ENCODE assay signal across 23 cellular contexts in the genomic region with DNA sequence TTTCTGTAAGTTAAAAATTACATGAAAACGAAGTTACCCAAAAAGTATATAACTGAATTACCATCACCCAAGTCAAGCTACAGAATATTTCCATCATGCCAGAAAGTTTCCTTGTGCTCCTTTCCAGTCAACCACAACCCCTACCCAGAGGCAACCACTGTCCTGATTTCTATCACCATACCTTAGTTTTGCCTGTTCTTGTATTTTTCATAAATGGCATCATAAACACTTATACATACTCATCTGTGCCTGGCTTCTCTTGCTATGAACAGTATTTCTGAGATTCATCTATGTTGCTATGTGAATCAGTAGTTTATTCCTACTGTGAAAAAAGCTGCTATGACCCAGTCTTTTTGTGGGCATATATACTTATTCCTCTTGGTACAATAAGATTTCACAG. TPM values are rescaled to one million over a fixed set of nuclear protein-coding genes. Genes with fewer than 3 reads are reported as not detected.
DNase-seq lines count a peak whose midpoint lies in the region; ATAC-seq, FAIRE-seq and TF ChIP-seq lines count a peak whose summit lies in the region.
"Had no signal": no experiment of that assay in that cellular context is flagged by ENCODE, and none has a peak within 500 bp of the region (broad histone marks: within the 10 kb centered on the region; RNA-seq: fewer than 3 reads in every experiment).

No MANE protein-coding gene starts in this region.

- no peak for TF ChIP-seq EP300 in GM12878 (IDR thresholded peaks at IDR 0.05; ENCODE audit: borderline replicate concordance in 1 of 2, control insufficient read depth in 1 of 2, low read depth in 2 of 2, low read length in 2 of 2)

- no peaks in the 10 kb centered on the region for H3K9me3 Mint-ChIP-seq in activated CD8-positive, alpha-beta memory T cell treated with anti-CD3 and anti-CD28 coated beads, Interleukin-2, amount 10 ng/mL, durations not matched to agents 7 days and 5 days (ENCODE audit: low read depth)
- H3K9me3 Mint-ChIP-seq: central memory CD8-positive, alpha-beta T cell; effector memory CD8-positive, alpha-beta T cell; GM23338; T-helper 1 cell treated with Interleukin-12 subunit alpha and Interleukin-12 subunit beta and Interleukin-4 antibody, amounts not matched to agents 30 μg/mL and 1 μg/mL, for 36 hours had no signal

- H3K4me3 ChIP-seq in Loucy (ENCODE audit: low read length, poor library complexity, severe bottlenecking): peak overlapping the region; percentile 31
- H3K4me3 ChIP-seq in GM12878: no peak overlapping the region
- H3K4me3 ChIP-seq in gastrocnemius medialis: peak overlapping the region; percentile 35 to 85 (median 62)
- H3K4me3 ChIP-seq: GM23338, lung had no signal

- H3F3A ChIP-seq in Loucy (ENCODE audit: low read depth): no peaks in the 10 kb centered on the region

- CTCF ChIA-PET in activated CD8-positive, alpha-beta memory T cell treated with anti-CD3 and anti-CD28 coated beads, Interleukin-2, amount 10 ng/mL, durations not matched to agents 7 days and 5 days (lab: Charles Lee): interaction anchor here (0.9 to 16.3 kb wide), 5 partner anchors 12 to 102 kb away, joined by 4 to 195 read pairs (median 5); a partner anchor contains a TSS
- CTCF ChIA-PET in GM12878 (lab: Yijun Ruan, JAX): interaction anchor here (0.6 to 3.8 kb wide), 8 partner anchors 12 to 97 kb away, joined by 3 to 22 read pairs (median 4); a partner anchor contains a TSS

- H3K27me3 Mint-ChIP-seq in activated CD8-positive, alpha-beta memory T cell treated with anti-CD3 and anti-CD28 coated beads, Interleukin-2, amount 10 ng/mL, durations not matched to agents 7 days and 5 days: no peaks in the 10 kb centered on the region
- H3K27me3 Mint-ChIP-seq: central memory CD8-positive, alpha-beta T cell; effector memory CD8-positive, alpha-beta T cell had no signal

- H3K36me3 ChIP-seq in Loucy (ENCODE audit: insufficient read depth, low read length): peaks cover 18% of the 10 kb centered on the region; the same call in 1 of the 2 replicates
- H3K36me3 ChIP-seq in GM12878 (ENCODE audit: control insufficient read depth in 2 of 2, insufficient read depth in 2 of 2, low read length in 1 of 2): no peaks in the 10 kb centered on the region; a peak in 1 of 4 replicates
- H3K36me3 ChIP-seq in gastrocnemius medialis: peaks cover 0 to 84% of the 10 kb centered on the region in 2 donors

- no peak overlapping the region for H2AFZ ChIP-seq in Loucy (ENCODE audit: low read length)
- no peak overlapping the region for H2AFZ ChIP-seq in GM12878 (ENCODE audit: control insufficient read depth, low read depth, low read length)
- H2AFZ ChIP-seq: GM23338, parathyroid adenoma had no signal

- TF ChIP-seq CTCF in Loucy (conservative IDR thresholded peaks at IDR 0.05; ENCODE audit: low read length) (no peak), GM12878 (IDR thresholded peaks at IDR 0.05 in 2 of 3, conservative IDR thresholded peaks at IDR 0.05 in 1 of 3; ENCODE audit: control insufficient read depth in 2 of 3, extremely low read depth in 1 of 3, insufficient read depth in 1 of 3, low read depth in 3 of 3, low read length in 3 of 3) (no peak), gastrocnemius medialis (IDR thresholded peaks at IDR 0.05 in 4 of 5, conservative IDR thresholded peaks at IDR 0.05 in 1 of 5) (no peak)

- H3K27me3 ChIP-seq in Loucy (ENCODE audit: insufficient read depth, low read length, poor library complexity, severe bottlenecking): no peaks in the 10 kb centered on the region
- no peaks in the 10 kb centered on the region for H3K27me3 ChIP-seq in GM12878 (replicated peaks in 1 of 2; ENCODE audit: control insufficient read depth in 2 of 2, insufficient read depth in 2 of 2, low read length in 1 of 2)
- no peaks in the 10 kb centered on the region for H3K27me3 ChIP-seq in gastrocnemius medialis
- H3K27me3 ChIP-seq: tibial nerve had no signal

- H3K4me1 Mint-ChIP-seq in activated CD8-positive, alpha-beta memory T cell treated with anti-CD3 and anti-CD28 coated beads, Interleukin-2, amount 10 ng/mL, durations not matched to agents 7 days and 5 days: peaks cover 46% of the 10 kb centered on the region

- H3K79me2 ChIP-seq in Loucy (ENCODE audit: insufficient read depth, low read length) (peaks cover 99% of the 10 kb centered on the region), GM12878 (ENCODE audit: control insufficient read depth, insufficient read depth, low read length) (peaks cover 66% of the 10 kb centered on the region)

- TF ChIP-seq POLR2A in GM12878 (IDR thresholded peaks at IDR 0.05; ENCODE audit: low read depth, low read length) (no peak), gastrocnemius medialis (IDR thresholded peaks at IDR 0.05) (no peak)

- peaks cover 85% of the 10 kb centered on the region for H4K20me1 ChIP-seq in Loucy (ENCODE audit: insufficient read depth, low read length, poor library complexity, severe bottlenecking)
- no peaks in the 10 kb centered on the region for H4K20me1 ChIP-seq in GM12878 (ENCODE audit: control insufficient read depth, insufficient read depth)

- H3K4me2 ChIP-seq in Loucy (ENCODE audit: low read depth, low read length, poor library complexity, severe bottlenecking) (peak overlapping the region; percentile 62), GM12878 (ENCODE audit: control insufficient read depth, insufficient read depth) (peak overlapping the region; percentile 27; the same call in 1 of the 2 replicates)
- H3K4me2 ChIP-seq: GM23338 had no signal

- intact Hi-C loops in GM12878 (cut with micrococcal nuclease; ENCODE audit: unreplicated experiment): no loop called here
- intact Hi-C loops in gastrocnemius medialis (cut with DNase I; ENCODE audit: low total_unique reads): loop anchor here (5.0 kb wide), 1 partner anchor 39 kb away; no protein-coding TSS in a partner anchor

- H3K9ac ChIP-seq in Loucy (ENCODE audit: low read depth, low read length, poor library complexity, severe bottlenecking) (no peak overlapping the region), GM12878 (ENCODE audit: control insufficient read depth, insufficient read depth, low read length) (no peak overlapping the region)
- H3K9ac ChIP-seq: parathyroid adenoma had no signal

- no peak overlapping the region for H3K4me3 Mint-ChIP-seq in activated CD8-positive, alpha-beta memory T cell treated with anti-CD3 and anti-CD28 coated beads, Interleukin-2, amount 10 ng/mL, durations not matched to agents 7 days and 5 days
- H3K4me3 Mint-ChIP-seq: central memory CD8-positive, alpha-beta T cell; effector memory CD8-positive, alpha-beta T cell; GM23338 had no signal

- H3K9me3 ChIP-seq in Loucy (ENCODE audit: insufficient read depth, low read depth, low read length) (no peaks in the 10 kb centered on the region), GM12878 (replicated peaks; ENCODE audit: control insufficient read depth, insufficient read depth, low read length) (peaks cover 2% of the 10 kb centered on the region; the same call in 1 of the 3 replicates), gastrocnemius medialis (no peaks in the 10 kb centered on the region)
- H3K9me3 ChIP-seq: tibial nerve had no signal

- H3K27ac Mint-ChIP-seq in activated CD8-positive, alpha-beta memory T cell treated with anti-CD3 and anti-CD28 coated beads, Interleukin-2, amount 10 ng/mL, durations not matched to agents 7 days and 5 days: no peak overlapping the region
- H3K27ac Mint-ChIP-seq: GM23338; T-helper 1 cell treated with Interleukin-12 subunit alpha and Interleukin-12 subunit beta and Interleukin-4 antibody, amounts not matched to agents 30 μg/mL and 1 μg/mL, for 36 hours had no signal

- H3K27ac ChIP-seq in GM12878 (ENCODE audit: control insufficient read depth, insufficient read depth) (peak overlapping the region; percentile 18; the same call in 1 of the 2 replicates), gastrocnemius medialis (peak overlapping the region; percentile 96 to 98 (median 97))
- H3K27ac ChIP-seq: C4-2B, parathyroid adenoma had no signal

- no peak for DNase-seq in activated CD8-positive, alpha-beta memory T cell treated with anti-CD3 and anti-CD28 coated beads, Interleukin-2, amount 10 ng/mL, durations not matched to agents 7 days and 5 days
- DNase-seq in activated CD8-positive, alpha-beta memory T cell treated with anti-CD3 and anti-CD28 coated beads, Interleukin-2, amount 50 U/mL, for 48 hours: no peak
- DNase-seq in GM12878 (ENCODE audit: low read depth, low spot score) (no peak), gastrocnemius medialis (no peak), activated gamma-delta T cell treated with Interleukin-2 at 50 U/mL for 16 hours (no peak)
- no peak for DNase-seq in effector CD4-positive, alpha-beta T cell
- DNase-seq: anterior cingulate cortex; DMS79 treated with DMSO at 0.1 percent for 48 hours; effector memory CD8-positive, alpha-beta T cell; hippocampal formation; islet precursor cell; NCI-H1417; NCI-H2171 treated with DMSO at 0.1 percent for 48 hours; SHP77 treated with DMSO at 0.1 percent for 48 hours had no signal

- RAD21 ChIA-PET in GM12878 (lab: Charles Lee; ENCODE audit: unreplicated experiment): interaction anchor here (0.8 to 3.7 kb wide), 6 partner anchors 12 to 55 kb away, joined by 3 to 22 read pairs (median 6); a partner anchor contains a TSS

- no peaks in the 10 kb centered on the region for H3K9me2 ChIP-seq in Loucy (replicated peaks; ENCODE audit: low read depth, low read length)

- peaks cover 58% of the 10 kb centered on the region for H3K4me1 ChIP-seq in Loucy (ENCODE audit: insufficient read depth, low read length, poor library complexity, severe bottlenecking)
- peaks cover 6% of the 10 kb centered on the region; the same call in 1 of the 2 replicates for H3K4me1 ChIP-seq in GM12878 (ENCODE audit: control insufficient read depth, insufficient read depth, low read length)
- H3K4me1 ChIP-seq in gastrocnemius medialis: peaks cover 68 to 78% of the 10 kb centered on the region in 2 donors

- SMC1A ChIA-PET in GM12878 (lab: Charles Lee; ENCODE audit: uncharacterized antibody, unreplicated experiment): interaction anchor here (0.9 to 8.5 kb wide), 15 partner anchors 9 to 97 kb away, joined by 3 to 69 read pairs (median 5); no protein-coding TSS in a partner anchor

- no peak for TF ChIP-seq RAD21 in GM12878 (IDR thresholded peaks at IDR 0.05; ENCODE audit: insufficient read depth, low read depth, low read length)

- no peak for FAIRE-seq in GM12878 (lab: Jason Lieb, UNC)

- BruUV-seq in GM12878 (replicated peaks; lab: Mats Ljungman, UMichigan): no TSS peak

- H3K36me3 Mint-ChIP-seq in activated CD8-positive, alpha-beta memory T cell treated with anti-CD3 and anti-CD28 coated beads, Interleukin-2, amount 10 ng/mL, durations not matched to agents 7 days and 5 days: peaks cover 37% of the 10 kb centered on the region

- ATAC-seq in activated CD8-positive, alpha-beta memory T cell treated with anti-CD3 and anti-CD28 coated beads, Interleukin-2, amount 10 ng/mL, durations not matched to agents 7 days and 5 days: peak; percentile 59
- ATAC-seq in GM12878 (peak; percentile 49), gastrocnemius medialis (no peak), HG03354 (IDR thresholded peaks at IDR 0.05; ENCODE audit: poor library complexity, severe bottlenecking, unreplicated experiment) (no peak)
- ATAC-seq: effector memory CD8-positive, alpha-beta T cell; GM23338 had no signal

- POLR2A ChIA-PET in GM12878 (lab: Charles Lee): interaction anchor here (0.5 to 1.9 kb wide), 6 partner anchors 9 to 921 kb away, joined by 3 to 11 read pairs (median 4); a partner anchor contains a TSS

- WGBS in GM12878 (ENCODE audit: insufficient coverage, insufficient replicate concordance, low lambda C conversion rate, missing lambda C conversion rate): 44% methylated on average over 1 of the region's 1 CpG

- in situ Hi-C loops in GM12878 (cut with MboI): no loop called here
- in situ Hi-C loops in gastrocnemius medialis (cut with MboI; ENCODE audit: low sequenced_read_pairs in 4 of 4): loop anchor here in 1 of 4 donors (5.0 kb wide), 1 partner anchor 39 kb away; no protein-coding TSS in a partner anchor

RNA-seq across cellular contexts. Expression of a gene that starts 7.4 kb away (rescaled TPM):
- total RNA-seq in activated CD8-positive, alpha-beta memory T cell treated with anti-CD3 and anti-CD28 coated beads, Interleukin-2, amount 10 ng/mL, durations not matched to agents 7 days and 5 days: 10 to 100 TPM; 53.8 to 70.6 TPM
- 45.6 and 48.8 TPM in 2 replicates for total RNA-seq in GM12878 (2013; cell fraction: nucleolus; rRNA removed)
- total RNA-seq in GM12878 (2014; rRNA removed) (60.3 and 67.8 TPM in 2 replicates), GM12878 (2014; rRNA removed; fragmentation: Illumina TruSeq; extraction: Trizol) (44.7 and 46.2 TPM in 2 replicates), GM12878 (2021) (81.2 and 82.8 TPM in 2 replicates), gastrocnemius medialis (1,000 to 10,000 TPM in 2 of 4 donors, 100 to 1,000 TPM in 2; 665 to 1,753 (median 1,205) TPM)
- polyA plus RNA-seq in GM12878 (2011; ENCODE audit: low read depth): 27.6 TPM
- polyA plus RNA-seq in GM12878 (2011; rRNA removed) (64.1 and 65.0 TPM in 2 replicates), GM12878 (2014; fragmentation: Illumina TruSeq; extraction: Trizol) (123 and 153 TPM in 2 replicates), GM12878 (2014; fragmentation: Nextera tagmentation; extraction: Ambion mirVana) (10 to 100 TPM; 29.0 to 33.5 TPM), GM12878 (2014; rRNA removed) (54.7 and 60.5 TPM in 2 replicates), GM12878 (2016; fragmentation: Nextera tagmentation; extraction: Ambion mirVana) (100 to 1,000 TPM; 121 to 122 TPM)
- 26.7 and 37.5 TPM in 2 replicates for polyA plus RNA-seq in GM12878 (2011; cell fraction: cytosol; rRNA removed)
- 19.4 and 28.0 TPM in 2 replicates for polyA plus RNA-seq in GM12878 (2011; cell fraction: nucleus; rRNA removed)
- 29.6 and 33.1 TPM in 2 replicates for polyA plus RNA-seq in GM12878 (2012)
- polyA minus RNA-seq in GM12878 (2011; rRNA and poly(A)+ RNA removed): 27.7 and 34.5 TPM in 2 replicates
- 14.0 and 18.9 TPM in 2 replicates for polyA minus RNA-seq in GM12878 (2011; cell fraction: cytosol; rRNA and poly(A)+ RNA removed)
- 8.8 and 15.2 TPM in 2 replicates for polyA minus RNA-seq in GM12878 (2011; cell fraction: nucleus; rRNA and poly(A)+ RNA removed)

RNA-seq across cellular contexts. Expression of a gene that starts 55.5 kb away (rescaled TPM):
- under 1 TPM; 0.45 to 0.96 TPM for total RNA-seq in activated CD8-positive, alpha-beta memory T cell treated with anti-CD3 and anti-CD28 coated beads, Interleukin-2, amount 10 ng/mL, durations not matched to agents 7 days and 5 days
- total RNA-seq in GM12878 (2013; cell fraction: nucleolus; rRNA removed): 0.77 and 0.88 TPM in 2 replicates
- total RNA-seq in GM12878 (2014; rRNA removed) (0.45 and 0.49 TPM in 2 replicates), GM12878 (2014; rRNA removed; fragmentation: Illumina TruSeq; extraction: Trizol) (0.40 and 0.46 TPM in 2 replicates), GM12878 (2021) (0.56 and 1.0 TPM in 2 replicates), gastrocnemius medialis (1 to 10 TPM in 1 of 4 donors, not detected in 3; 6.2 TPM)
- polyA plus RNA-seq in GM12878 (2011; ENCODE audit: low read depth): 0.46 TPM
- polyA plus RNA-seq in GM12878 (2011; rRNA removed) (0.72 and 1.6 TPM in 2 replicates), GM12878 (2014; fragmentation: Illumina TruSeq; extraction: Trizol) (0.76 and 0.90 TPM in 2 replicates), GM12878 (2014; fragmentation: Nextera tagmentation; extraction: Ambion mirVana) (1 to 10 TPM in 1 of 2 experiments, under 1 TPM in 1; 0.68 to 1.5 TPM), GM12878 (2014; rRNA removed) (1.2 TPM in 2 replicates), GM12878 (2016; fragmentation: Nextera tagmentation; extraction: Ambion mirVana) (under 1 TPM; 0.10 to 0.25 TPM)
- 1.6 and 1.7 TPM in 2 replicates for polyA plus RNA-seq in GM12878 (2011; cell fraction: cytosol; rRNA removed)
- 4.8 and 8.9 TPM in 2 replicates for polyA plus RNA-seq in GM12878 (2011; cell fraction: nucleus; rRNA removed)
- 0.54 and 0.91 TPM in 2 replicates for polyA plus RNA-seq in GM12878 (2012)
- polyA minus RNA-seq in GM12878 (2011; rRNA and poly(A)+ RNA removed): 0.88 TPM in 1 of 2 replicates, not detected in the other
- polyA minus RNA-seq in GM12878 (2011; cell fraction: cytosol; rRNA and poly(A)+ RNA removed): not detected in 2 replicates
- 0.24 and 0.48 TPM in 2 replicates for polyA minus RNA-seq in GM12878 (2011; cell fraction: nucleus; rRNA and poly(A)+ RNA removed)

Comparison
In these comparisons a context has a peak if more than half of its experiments do, and no peak if none do; other contexts are left out.
1. ATAC-seq: peak in activated CD8-positive, alpha-beta memory T cell treated with anti-CD3 and anti-CD28 coated beads, Interleukin-2, amount 10 ng/mL, durations not matched to agents 7 days and 5 days (single experiment) and GM12878 (single experiment); none in gastrocnemius medialis (0 of 2) and HG03354 (single experiment).
2. RNA of a gene that starts 7.4 kb away (total RNA-seq): 665 to 1,753 TPM in gastrocnemius medialis; 53.8 to 70.6 TPM in activated CD8-positive, alpha-beta memory T cell treated with anti-CD3 and anti-CD28 coated beads, Interleukin-2, amount 10 ng/mL, durations not matched to agents 7 days and 5 days and 44.7 to 82.8 TPM in GM12878; every median in the first group is over 4 times any median in the second.